Comparison of ENCODE assay signal across 20 cellular contexts in the genomic region with DNA sequence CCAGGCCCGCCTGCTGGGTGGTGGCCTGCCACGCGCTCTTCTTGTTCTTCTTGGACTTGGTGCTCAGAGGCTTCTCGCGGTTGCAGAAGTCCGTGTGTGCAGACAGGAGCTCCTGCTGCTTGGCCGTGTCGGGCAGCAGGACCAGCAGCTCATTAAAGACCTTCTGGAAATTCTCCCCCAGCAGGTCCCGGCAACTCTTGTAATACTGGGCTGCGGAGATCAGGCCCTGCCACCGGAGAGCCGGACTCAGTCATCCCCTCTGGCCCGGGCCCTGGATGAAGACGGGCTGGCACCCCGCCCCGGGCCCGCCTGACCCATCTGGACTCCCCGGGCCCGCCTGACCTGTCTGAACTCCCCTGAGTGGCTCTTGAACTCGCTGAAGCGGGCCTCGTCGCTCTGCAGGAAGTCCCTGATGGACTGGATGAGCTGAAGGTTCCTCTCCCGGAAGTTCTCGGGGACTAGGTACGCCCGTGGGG. TPM values are rescaled to one million over a fixed set of nuclear protein-coding genes. Genes with fewer than 3 reads are reported as not detected.
A peak's percentile ranks its signal among the peaks of the same experiment; 100 is the strongest.
DNase-seq lines count a peak whose midpoint lies in the region; ATAC-seq lines count a peak whose summit lies in the region.
"Had no signal": no experiment of that assay in that cellular context is flagged by ENCODE, and none has a peak within 500 bp of the region (broad histone marks: within the 10 kb centered on the region; RNA-seq: fewer than 3 reads in every experiment).

No MANE protein-coding gene starts in this region.

- peaks cover 43% of the 10 kb centered on the region for H3F3A ChIP-seq in GM23248 (ENCODE audit: insufficient read depth)

- no peaks in the 10 kb centered on the region; the same call in 1 of the 2 replicates for H4K20me1 ChIP-seq in GM23248 (ENCODE audit: insufficient read depth)

- H3K4me3 Mint-ChIP-seq in activated T-helper 1 cell treated with anti-CD3 and anti-CD28 coated beads, Interleukin-12 subunit alpha, Interleukin-12 subunit beta, Interleukin-2, Interleukin-4 antibody, amounts not matched to agents 30 ng/mL and 10 ng/mL and 1 ng/mL, durations not matched to agents 14 hours and 24 hours and 36 hours: no peak overlapping the region
- H3K4me3 Mint-ChIP-seq in stimulated activated memory B cell treated with anti-CD40 and anti-IgM and Interleukin-4, amounts not matched to agents 10 μg/mL and 1 μg/mL and 100 μg/mL, for 72 hours: no peak overlapping the region
- H3K4me3 Mint-ChIP-seq: CD14-positive monocyte had no signal

- no peak overlapping the region for H3K27ac Mint-ChIP-seq in activated T-helper 1 cell treated with anti-CD3 and anti-CD28 coated beads, Interleukin-12 subunit alpha, Interleukin-12 subunit beta, Interleukin-2, Interleukin-4 antibody, amounts not matched to agents 30 ng/mL and 10 ng/mL and 1 ng/mL, durations not matched to agents 14 hours and 24 hours and 36 hours
- H3K27ac Mint-ChIP-seq in stimulated activated memory B cell treated with anti-CD40 and anti-IgM and Interleukin-4, amounts not matched to agents 10 μg/mL and 1 μg/mL and 100 μg/mL, for 72 hours: no peak overlapping the region
- H3K27ac Mint-ChIP-seq: CD14-positive monocyte had no signal

- H3K36me3 Mint-ChIP-seq in activated T-helper 1 cell treated with anti-CD3 and anti-CD28 coated beads, Interleukin-12 subunit alpha, Interleukin-12 subunit beta, Interleukin-2, Interleukin-4 antibody, amounts not matched to agents 30 ng/mL and 10 ng/mL and 1 ng/mL, durations not matched to agents 14 hours and 24 hours and 36 hours (ENCODE audit: low read depth): peaks cover 21% of the 10 kb centered on the region
- H3K36me3 Mint-ChIP-seq in stimulated activated memory B cell treated with anti-CD40 and anti-IgM and Interleukin-4, amounts not matched to agents 10 μg/mL and 1 μg/mL and 100 μg/mL, for 72 hours: peaks cover 43% of the 10 kb centered on the region

- H3K79me2 ChIP-seq in GM23248 (ENCODE audit: insufficient read depth): peaks cover 34% of the 10 kb centered on the region

- no peaks in the 10 kb centered on the region for H3K9me3 ChIP-seq in GM23248 (ENCODE audit: low read depth)
- H3K9me3 ChIP-seq in SK-N-MC (ENCODE audit: low read depth, low read length): no peaks in the 10 kb centered on the region
- H3K9me3 ChIP-seq: HAP-1 had no signal

- H3K4me1 ChIP-seq in GM23248 (ENCODE audit: insufficient read depth): peaks cover 24% of the 10 kb centered on the region
- H3K4me1 ChIP-seq: HAP-1 had no signal

- H3K27ac ChIP-seq in GM23248: peak overlapping the region; percentile 67
- peak overlapping the region; percentile 31; the same call in 1 of the 2 replicates for H3K27ac ChIP-seq in SK-N-MC
- H3K27ac ChIP-seq in temporal lobe (ENCODE audit: low read depth, low read length): peak overlapping the region; percentile 27

- peaks cover 8% of the 10 kb centered on the region for H3K4me1 Mint-ChIP-seq in activated T-helper 1 cell treated with anti-CD3 and anti-CD28 coated beads, Interleukin-12 subunit alpha, Interleukin-12 subunit beta, Interleukin-2, Interleukin-4 antibody, amounts not matched to agents 30 ng/mL and 10 ng/mL and 1 ng/mL, durations not matched to agents 14 hours and 24 hours and 36 hours (ENCODE audit: low read depth)
- peaks cover 9% of the 10 kb centered on the region for H3K4me1 Mint-ChIP-seq in stimulated activated memory B cell treated with anti-CD40 and anti-IgM and Interleukin-4, amounts not matched to agents 10 μg/mL and 1 μg/mL and 100 μg/mL, for 72 hours

- in situ Hi-C loops in GM23248 (cut with MboI): no loop called here

- H3K9ac ChIP-seq in GM23248 (peak overlapping the region; percentile 44), SK-N-MC (ENCODE audit: insufficient read length) (no peak overlapping the region)

- intact Hi-C loops in activated T-helper 1 cell treated with anti-CD3 and anti-CD28 coated beads, Interleukin-12 subunit alpha, Interleukin-12 subunit beta, Interleukin-2, Interleukin-4 antibody, amounts not matched to agents 30 ng/mL and 10 ng/mL and 1 ng/mL, durations not matched to agents 14 hours and 24 hours and 36 hours (cut with micrococcal nuclease): no loop called here

- no peak overlapping the region for H3K4me2 ChIP-seq in GM23248 (ENCODE audit: unreplicated experiment)

- H3K27me3 ChIP-seq in GM23248 (replicated peaks; ENCODE audit: insufficient read depth): no peaks in the 10 kb centered on the region

- WGBS in GM23248 (ENCODE audit: low coverage in 1 of 2, low lambda C conversion rate in 2 of 2, missing lambda C conversion rate in 2 of 2), 2 experiments: 79 to 86% methylated on average over 24 to 27 of the region's 27 CpGs

- H3K36me3 ChIP-seq in GM23248 (ENCODE audit: low read depth): peaks cover 20% of the 10 kb centered on the region
- peaks cover 56% of the 10 kb centered on the region; the same call in 1 of the 2 replicates for H3K36me3 ChIP-seq in SK-N-MC (ENCODE audit: insufficient read depth, low read length)

- H3K9me3 Mint-ChIP-seq in activated T-helper 1 cell treated with anti-CD3 and anti-CD28 coated beads, Interleukin-12 subunit alpha, Interleukin-12 subunit beta, Interleukin-2, Interleukin-4 antibody, amounts not matched to agents 30 ng/mL and 10 ng/mL and 1 ng/mL, durations not matched to agents 14 hours and 24 hours and 36 hours: no peaks in the 10 kb centered on the region
- no peaks in the 10 kb centered on the region for H3K9me3 Mint-ChIP-seq in stimulated activated memory B cell treated with anti-CD40 and anti-IgM and Interleukin-4, amounts not matched to agents 10 μg/mL and 1 μg/mL and 100 μg/mL, for 72 hours

- no peaks in the 10 kb centered on the region for H3K27me3 Mint-ChIP-seq in activated T-helper 1 cell treated with anti-CD3 and anti-CD28 coated beads, Interleukin-12 subunit alpha, Interleukin-12 subunit beta, Interleukin-2, Interleukin-4 antibody, amounts not matched to agents 30 ng/mL and 10 ng/mL and 1 ng/mL, durations not matched to agents 14 hours and 24 hours and 36 hours (ENCODE audit: insufficient read depth)
- no peaks in the 10 kb centered on the region for H3K27me3 Mint-ChIP-seq in stimulated activated memory B cell treated with anti-CD40 and anti-IgM and Interleukin-4, amounts not matched to agents 10 μg/mL and 1 μg/mL and 100 μg/mL, for 72 hours

- H3K9me2 ChIP-seq in GM23248 (ENCODE audit: insufficient read depth): no peaks in the 10 kb centered on the region

- no peak overlapping the region for H2AFZ ChIP-seq in GM23248

- ATAC-seq in esophagus mucosa: peak; percentile 7
- no peak for ATAC-seq in stimulated activated memory B cell treated with anti-CD40 and anti-IgM and Interleukin-4, amounts not matched to agents 10 μg/mL and 1 μg/mL and 100 μg/mL, for 72 hours
- no peak for ATAC-seq in GM18870 (IDR thresholded peaks at IDR 0.05; ENCODE audit: unreplicated experiment)

- H3K4me3 ChIP-seq in GM23248: no peak overlapping the region
- H3K4me3 ChIP-seq in SK-N-MC: no peak overlapping the region
- H3K4me3 ChIP-seq: HAP-1 had no signal

- DNase-seq in GM23248 (no peak), SK-N-MC (ENCODE audit: low read depth, low spot score) (no peak)
- no peak for DNase-seq in activated T-helper 1 cell treated with anti-CD3 and anti-CD28 coated beads, Interleukin-12 subunit alpha, Interleukin-12 subunit beta, Interleukin-2, Interleukin-4 antibody, amounts not matched to agents 30 ng/mL and 10 ng/mL and 1 ng/mL, durations not matched to agents 14 hours and 24 hours and 36 hours (ENCODE audit: low spot score)
- DNase-seq: ACHN; AML-193; DMS153; MV-4-11; NCI-H1417 treated with DMSO at 0.1 percent for 48 hours; NCI-H1930; NCI-H446; NCI-H69; NK-92 treated with Interleukin-12 subunit alpha and Interleukin-12 subunit beta, amount 100 ng/mL, for 24 hours; SIG-M5 had no signal

RNA-seq across cellular contexts. Expression of a gene that starts 8.6 kb away (rescaled TPM):
- total RNA-seq in GM23248 (2014; rRNA removed; shearing (Covaris generic)): 0.22 and 0.76 TPM in 2 replicates
- polyA plus RNA-seq in GM23248 (2016; fragmentation: Nextera tagmentation; extraction: Ambion mirVana): 0.72 and 1.3 TPM in 2 replicates
- total RNA-seq in esophagus mucosa: 0.16 TPM
- total RNA-seq in temporal lobe: 64.4 TPM
- total RNA-seq in activated T-helper 1 cell treated with anti-CD3 and anti-CD28 coated beads, Interleukin-12 subunit alpha, Interleukin-12 subunit beta, Interleukin-2, Interleukin-4 antibody, amounts not matched to agents 30 ng/mL and 10 ng/mL and 1 ng/mL, durations not matched to agents 14 hours and 24 hours and 36 hours: 21.2 and 26.3 TPM in 2 replicates

RNA-seq across cellular contexts. Expression of a gene that starts 11.2 kb away (rescaled TPM):
- 21.2 and 23.4 TPM in 2 replicates for total RNA-seq in GM23248 (2014; rRNA removed; shearing (Covaris generic))
- 12.2 and 14.1 TPM in 2 replicates for polyA plus RNA-seq in GM23248 (2016; fragmentation: Nextera tagmentation; extraction: Ambion mirVana)
- 41.0 TPM for total RNA-seq in esophagus mucosa
- total RNA-seq in temporal lobe: 5.2 TPM
- total RNA-seq in activated T-helper 1 cell treated with anti-CD3 and anti-CD28 coated beads, Interleukin-12 subunit alpha, Interleukin-12 subunit beta, Interleukin-2, Interleukin-4 antibody, amounts not matched to agents 30 ng/mL and 10 ng/mL and 1 ng/mL, durations not matched to agents 14 hours and 24 hours and 36 hours: 100 and 105 TPM in 2 replicates

RNA-seq across cellular contexts. Expression of a gene that starts 14.4 kb away (rescaled TPM):
- total RNA-seq in GM23248 (2014; rRNA removed; shearing (Covaris generic)): 16.4 and 26.4 TPM in 2 replicates
- 31.0 and 31.6 TPM in 2 replicates for polyA plus RNA-seq in GM23248 (2016; fragmentation: Nextera tagmentation; extraction: Ambion mirVana)
- total RNA-seq in esophagus mucosa: 17.0 TPM
- 9.8 TPM for total RNA-seq in temporal lobe
- total RNA-seq in activated T-helper 1 cell treated with anti-CD3 and anti-CD28 coated beads, Interleukin-12 subunit alpha, Interleukin-12 subunit beta, Interleukin-2, Interleukin-4 antibody, amounts not matched to agents 30 ng/mL and 10 ng/mL and 1 ng/mL, durations not matched to agents 14 hours and 24 hours and 36 hours: 46.2 and 54.0 TPM in 2 replicates

RNA-seq across cellular contexts. Expression of a gene that starts 17.1 kb away (rescaled TPM):
- total RNA-seq in GM23248 (2014; rRNA removed; shearing (Covaris generic)): not detected in 2 replicates
- polyA plus RNA-seq in GM23248 (2016; fragmentation: Nextera tagmentation; extraction: Ambion mirVana): 0.23 TPM in 1 of 2 replicates, not detected in the other
- total RNA-seq in esophagus mucosa (4.6 TPM), temporal lobe (0.98 TPM)
- total RNA-seq in activated T-helper 1 cell treated with anti-CD3 and anti-CD28 coated beads, Interleukin-12 subunit alpha, Interleukin-12 subunit beta, Interleukin-2, Interleukin-4 antibody, amounts not matched to agents 30 ng/mL and 10 ng/mL and 1 ng/mL, durations not matched to agents 14 hours and 24 hours and 36 hours: 0.24 TPM in 1 of 2 replicates, not detected in the other
- total RNA-seq: HT1080 had no signal
- polyA plus RNA-seq: CD14-positive monocyte had no signal

RNA-seq across cellular contexts. Expression of a gene that starts 21.2 kb away (rescaled TPM):
- not detected in 2 replicates for total RNA-seq in GM23248 (2014; rRNA removed; shearing (Covaris generic))
- 2.1 and 3.0 TPM in 2 replicates for polyA plus RNA-seq in GM23248 (2016; fragmentation: Nextera tagmentation; extraction: Ambion mirVana)
- total RNA-seq in esophagus mucosa: 0.80 TPM
- 0.25 TPM for total RNA-seq in temporal lobe
- 3.6 and 3.9 TPM in 2 replicates for total RNA-seq in activated T-helper 1 cell treated with anti-CD3 and anti-CD28 coated beads, Interleukin-12 subunit alpha, Interleukin-12 subunit beta, Interleukin-2, Interleukin-4 antibody, amounts not matched to agents 30 ng/mL and 10 ng/mL and 1 ng/mL, durations not matched to agents 14 hours and 24 hours and 36 hours
- polyA plus RNA-seq: CD14-positive monocyte had no signal

Comparison
In these comparisons a context has a peak if more than half of its experiments do, and no peak if none do; other contexts are left out.
1. RNA of a gene that starts 8.6 kb away (total RNA-seq): 64.4 TPM in temporal lobe (single experiment) and 21.2 to 26.3 TPM in activated T-helper 1 cell treated with anti-CD3 and anti-CD28 coated beads, Interleukin-12 subunit alpha, Interleukin-12 subunit beta, Interleukin-2, Interleukin-4 antibody, amounts not matched to agents 30 ng/mL and 10 ng/mL and 1 ng/mL, durations not matched to agents 14 hours and 24 hours and 36 hours; 0.22 to 0.76 TPM in GM23248 and 0.16 TPM in esophagus mucosa (single experiment); every median in the first group is over 10 times any median in the second.
2. Peak in every context shown above with its lines, with median percentiles within 50 percentile points of each other: H3K27ac ChIP-seq.